1 cellular context compared by ENCODE assay signal in genomic region chr12:54051081-54051912, GRCh38.
TF ChIP-seq lines count a peak whose summit lies in the region.

No MANE protein-coding gene starts in this region.

TF ChIP-seq in H1, 55 proteins besides CTCF, POLR2A, EP300 and RAD21:
- TF ChIP-seq SIN3A (conservative IDR thresholded peaks at IDR 0.05 in 1 of 2, IDR thresholded peaks at IDR 0.05 in 1 of 2; ENCODE audit: low read depth in 1 of 2, low read length in 2 of 2) (no peak), EZH2 (IDR thresholded peaks at IDR 0.05; ENCODE audit: low read depth, low read length, severe bottlenecking) (peak; percentile 95), ZNF274 (IDR thresholded peaks at IDR 0.05; ENCODE audit: borderline replicate concordance, extremely low read depth, low read length) (no peak), NANOG (IDR thresholded peaks at IDR 0.05; ENCODE audit: insufficient read depth, low read depth, low read length, poor library complexity, severe bottlenecking) (no peak), SUZ12 (IDR thresholded peaks at IDR 0.05; ENCODE audit: low read length) (peak; percentile 97), SIX5 (IDR thresholded peaks at IDR 0.05; ENCODE audit: low read depth, low read length) (no peak), USF2 (IDR thresholded peaks at IDR 0.05; ENCODE audit: low read length) (no peak), CHD2 (IDR thresholded peaks at IDR 0.05; ENCODE audit: low read length) (no peak), CHD7 (IDR thresholded peaks at IDR 0.05; ENCODE audit: insufficient replicate concordance, low read length) (no peak), POLR2AphosphoS5 (IDR thresholded peaks at IDR 0.05; ENCODE audit: low read depth, low read length) (no peak), RNF2 (IDR thresholded peaks at IDR 0.05; ENCODE audit: borderline replicate concordance, low read depth, low read length, missing control alignments, poor library complexity, severe bottlenecking) (peak; percentile 81)
